In the genomic region with DNA sequence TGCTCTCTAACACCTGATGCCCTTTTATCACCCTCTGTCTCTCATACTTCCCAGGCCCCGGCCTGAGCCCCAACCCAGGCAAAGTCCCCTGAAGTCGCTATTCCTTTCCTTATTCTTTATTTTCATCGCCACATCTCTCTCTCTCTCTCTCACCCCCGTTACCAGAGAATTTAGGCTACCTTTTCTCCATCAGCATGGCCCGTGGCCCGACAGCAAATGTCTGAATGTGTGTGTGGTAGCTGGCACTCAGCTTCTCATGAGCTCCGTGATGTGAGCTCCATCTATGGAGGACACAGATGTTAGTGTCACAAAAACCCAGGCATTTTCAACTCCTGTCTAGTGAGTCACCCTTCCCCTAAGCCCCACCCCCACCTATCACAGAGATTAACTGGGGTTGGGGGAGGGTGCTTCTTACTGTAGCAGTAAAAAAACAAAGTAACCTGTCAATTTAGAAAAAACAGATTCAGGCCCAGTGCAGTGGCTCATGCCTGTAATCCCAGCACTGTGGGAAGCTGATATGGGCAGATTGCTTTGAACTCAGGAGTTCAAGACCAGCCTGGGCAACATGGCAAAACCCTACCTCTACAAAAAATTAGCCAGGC, we compare ENCODE assay signal across 1 cellular context.
TF ChIP-seq lines count a peak whose summit lies in the region.

No MANE protein-coding gene starts in this region.

TF ChIP-seq in HepG2, 621 proteins besides CTCF, POLR2A, EP300 and RAD21 (continued from another document and continues in another):
- TF ChIP-seq, protein P1, sequence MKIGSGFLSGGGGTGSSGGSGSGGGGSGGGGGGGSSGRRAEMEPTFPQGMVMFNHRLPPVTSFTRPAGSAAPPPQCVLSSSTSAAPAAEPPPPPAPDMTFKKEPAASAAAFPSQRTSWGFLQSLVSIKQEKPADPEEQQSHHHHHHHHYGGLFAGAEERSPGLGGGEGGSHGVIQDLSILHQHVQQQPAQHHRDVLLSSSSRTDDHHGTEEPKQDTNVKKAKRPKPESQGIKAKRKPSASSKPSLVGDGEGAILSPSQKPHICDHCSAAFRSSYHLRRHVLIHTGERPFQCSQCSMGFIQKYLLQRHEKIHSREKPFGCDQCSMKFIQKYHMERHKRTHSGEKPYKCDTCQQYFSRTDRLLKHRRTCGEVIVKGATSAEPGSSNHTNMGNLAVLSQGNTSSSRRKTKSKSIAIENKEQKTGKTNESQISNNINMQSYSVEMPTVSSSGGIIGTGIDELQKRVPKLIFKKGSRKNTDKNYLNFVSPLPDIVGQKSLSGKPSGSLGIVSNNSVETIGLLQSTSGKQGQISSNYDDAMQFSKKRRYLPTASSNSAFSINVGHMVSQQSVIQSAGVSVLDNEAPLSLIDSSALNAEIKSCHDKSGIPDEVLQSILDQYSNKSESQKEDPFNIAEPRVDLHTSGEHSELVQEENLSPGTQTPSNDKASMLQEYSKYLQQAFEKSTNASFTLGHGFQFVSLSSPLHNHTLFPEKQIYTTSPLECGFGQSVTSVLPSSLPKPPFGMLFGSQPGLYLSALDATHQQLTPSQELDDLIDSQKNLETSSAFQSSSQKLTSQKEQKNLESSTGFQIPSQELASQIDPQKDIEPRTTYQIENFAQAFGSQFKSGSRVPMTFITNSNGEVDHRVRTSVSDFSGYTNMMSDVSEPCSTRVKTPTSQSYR (CRISPR knock-in tag; IDR thresholded peaks at IDR 0.05; ENCODE audit: borderline replicate concordance) = peak; percentile 94
- TF ChIP-seq PRPF4 (IDR thresholded peaks at IDR 0.05; ENCODE audit: low read depth, low read length, poor library complexity, severe bottlenecking) (peak; percentile 98), FOXA3 (CRISPR knock-in tag; IDR thresholded peaks at IDR 0.05) (peak; percentile 44; the same call in 1 of the 2 replicates), ZMYM2 (CRISPR knock-in tag; IDR thresholded peaks at IDR 0.05) (0 out of 2 replicates have a peak, but pooled peaks have one; percentile 36), ZNF746 (CRISPR knock-in tag; IDR thresholded peaks at IDR 0.05) (0 out of 2 replicates have a peak, but pooled peaks have one; percentile 55), SALL1 (CRISPR knock-in tag; IDR thresholded peaks at IDR 0.05) (peak; percentile 37), FOXP1 (IDR thresholded peaks at IDR 0.05) (no peak), FOXP1 (CRISPR knock-in tag; IDR thresholded peaks at IDR 0.05) (0 out of 2 replicates have a peak, but pooled peaks have one; percentile 9), PATZ1 (CRISPR knock-in tag; IDR thresholded peaks at IDR 0.05) (0 out of 2 replicates have a peak, but pooled peaks have one; percentile 16), ZNF710 (CRISPR knock-in tag; IDR thresholded peaks at IDR 0.05; ENCODE audit: borderline replicate concordance) (0 out of 2 replicates have a peak, but pooled peaks have one; percentile 14), YY1 (IDR thresholded peaks at IDR 0.05; ENCODE audit: insufficient read depth, insufficient replicate concordance, low read depth, low read length) (peak; percentile 18), ZBTB3 (CRISPR knock-in tag; IDR thresholded peaks at IDR 0.05; ENCODE audit: borderline replicate concordance, low read depth) (no peak; the same call in 1 of the 2 replicates), POLR2AphosphoS5 (IDR thresholded peaks at IDR 0.05; ENCODE audit: low read depth, low read length) (peak; percentile 42; the same call in 1 of the 2 replicates), ZNF558 (CRISPR knock-in tag; IDR thresholded peaks at IDR 0.05; ENCODE audit: borderline replicate concordance) (no peak), ZMAT3 (CRISPR knock-in tag; conservative IDR thresholded peaks at IDR 0.05) (0 out of 2 replicates have a peak, but pooled peaks have one; percentile 19), RBM39 (IDR thresholded peaks at IDR 0.05; ENCODE audit: low read depth, low read length, poor library complexity, severe bottlenecking) (no peak), ZNF687 (CRISPR knock-in tag; IDR thresholded peaks at IDR 0.05) (peak; percentile 42; the same call in 1 of the 2 replicates), TCF7L2 (IDR thresholded peaks at IDR 0.05; ENCODE audit: low read depth, low read length) (no peak), ZNF788 (CRISPR knock-in tag; IDR thresholded peaks at IDR 0.05; ENCODE audit: borderline replicate concordance) (peak; percentile 39; the same call in 1 of the 2 replicates), IKZF5 (CRISPR knock-in tag; IDR thresholded peaks at IDR 0.05) (0 out of 2 replicates have a peak, but pooled peaks have one; percentile 33), CBX1 (IDR thresholded peaks at IDR 0.05; ENCODE audit: low read depth) (no peak), PCBP2 (optimal IDR thresholded peaks at IDR 0.05; ENCODE audit: low read depth, low read length, poor library complexity, severe bottlenecking) (no peak), NR2F6 (IDR thresholded peaks at IDR 0.05) (peak; percentile 11; the same call in 1 of the 2 replicates), NR2F6 (CRISPR knock-in tag; IDR thresholded peaks at IDR 0.05) (no peak), ZFP36L1 (CRISPR knock-in tag; IDR thresholded peaks at IDR 0.05) (peak; percentile 64; the same call in 1 of the 2 replicates)
- TF ChIP-seq, protein P2, sequence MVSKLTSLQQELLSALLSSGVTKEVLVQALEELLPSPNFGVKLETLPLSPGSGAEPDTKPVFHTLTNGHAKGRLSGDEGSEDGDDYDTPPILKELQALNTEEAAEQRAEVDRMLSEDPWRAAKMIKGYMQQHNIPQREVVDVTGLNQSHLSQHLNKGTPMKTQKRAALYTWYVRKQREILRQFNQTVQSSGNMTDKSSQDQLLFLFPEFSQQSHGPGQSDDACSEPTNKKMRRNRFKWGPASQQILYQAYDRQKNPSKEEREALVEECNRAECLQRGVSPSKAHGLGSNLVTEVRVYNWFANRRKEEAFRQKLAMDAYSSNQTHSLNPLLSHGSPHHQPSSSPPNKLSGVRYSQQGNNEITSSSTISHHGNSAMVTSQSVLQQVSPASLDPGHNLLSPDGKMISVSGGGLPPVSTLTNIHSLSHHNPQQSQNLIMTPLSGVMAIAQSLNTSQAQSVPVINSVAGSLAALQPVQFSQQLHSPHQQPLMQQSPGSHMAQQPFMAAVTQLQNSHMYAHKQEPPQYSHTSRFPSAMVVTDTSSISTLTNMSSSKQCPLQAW (CRISPR knock-in tag; IDR thresholded peaks at IDR 0.05) = peak; percentile 42; the same call in 1 of the 2 replicates
- TF ChIP-seq, protein P3, sequence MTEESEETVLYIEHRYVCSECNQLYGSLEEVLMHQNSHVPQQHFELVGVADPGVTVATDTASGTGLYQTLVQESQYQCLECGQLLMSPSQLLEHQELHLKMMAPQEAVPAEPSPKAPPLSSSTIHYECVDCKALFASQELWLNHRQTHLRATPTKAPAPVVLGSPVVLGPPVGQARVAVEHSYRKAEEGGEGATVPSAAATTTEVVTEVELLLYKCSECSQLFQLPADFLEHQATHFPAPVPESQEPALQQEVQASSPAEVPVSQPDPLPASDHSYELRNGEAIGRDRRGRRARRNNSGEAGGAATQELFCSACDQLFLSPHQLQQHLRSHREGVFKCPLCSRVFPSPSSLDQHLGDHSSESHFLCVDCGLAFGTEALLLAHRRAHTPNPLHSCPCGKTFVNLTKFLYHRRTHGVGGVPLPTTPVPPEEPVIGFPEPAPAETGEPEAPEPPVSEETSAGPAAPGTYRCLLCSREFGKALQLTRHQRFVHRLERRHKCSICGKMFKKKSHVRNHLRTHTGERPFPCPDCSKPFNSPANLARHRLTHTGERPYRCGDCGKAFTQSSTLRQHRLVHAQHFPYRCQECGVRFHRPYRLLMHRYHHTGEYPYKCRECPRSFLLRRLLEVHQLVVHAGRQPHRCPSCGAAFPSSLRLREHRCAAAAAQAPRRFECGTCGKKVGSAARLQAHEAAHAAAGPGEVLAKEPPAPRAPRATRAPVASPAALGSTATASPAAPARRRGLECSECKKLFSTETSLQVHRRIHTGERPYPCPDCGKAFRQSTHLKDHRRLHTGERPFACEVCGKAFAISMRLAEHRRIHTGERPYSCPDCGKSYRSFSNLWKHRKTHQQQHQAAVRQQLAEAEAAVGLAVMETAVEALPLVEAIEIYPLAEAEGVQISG (CRISPR knock-in tag; IDR thresholded peaks at IDR 0.05) = 0 out of 2 replicates have a peak, but pooled peaks have one; percentile 8
- TF ChIP-seq, protein P4, sequence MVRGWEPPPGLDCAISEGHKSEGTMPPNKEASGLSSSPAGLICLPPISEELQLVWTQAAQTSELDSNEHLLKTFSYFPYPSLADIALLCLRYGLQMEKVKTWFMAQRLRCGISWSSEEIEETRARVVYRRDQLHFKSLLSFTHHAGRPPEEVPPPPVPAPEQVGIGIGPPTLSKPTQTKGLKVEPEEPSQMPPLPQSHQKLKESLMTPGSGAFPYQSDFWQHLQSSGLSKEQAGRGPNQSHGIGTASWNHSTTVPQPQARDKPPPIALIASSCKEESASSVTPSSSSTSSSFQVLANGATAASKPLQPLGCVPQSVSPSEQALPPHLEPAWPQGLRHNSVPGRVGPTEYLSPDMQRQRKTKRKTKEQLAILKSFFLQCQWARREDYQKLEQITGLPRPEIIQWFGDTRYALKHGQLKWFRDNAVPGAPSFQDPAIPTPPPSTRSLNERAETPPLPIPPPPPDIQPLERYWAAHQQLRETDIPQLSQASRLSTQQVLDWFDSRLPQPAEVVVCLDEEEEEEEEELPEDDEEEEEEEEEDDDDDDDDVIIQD (CRISPR knock-in tag; IDR thresholded peaks at IDR 0.05; ENCODE audit: low read depth) = no peak
